In the genomic region with DNA sequence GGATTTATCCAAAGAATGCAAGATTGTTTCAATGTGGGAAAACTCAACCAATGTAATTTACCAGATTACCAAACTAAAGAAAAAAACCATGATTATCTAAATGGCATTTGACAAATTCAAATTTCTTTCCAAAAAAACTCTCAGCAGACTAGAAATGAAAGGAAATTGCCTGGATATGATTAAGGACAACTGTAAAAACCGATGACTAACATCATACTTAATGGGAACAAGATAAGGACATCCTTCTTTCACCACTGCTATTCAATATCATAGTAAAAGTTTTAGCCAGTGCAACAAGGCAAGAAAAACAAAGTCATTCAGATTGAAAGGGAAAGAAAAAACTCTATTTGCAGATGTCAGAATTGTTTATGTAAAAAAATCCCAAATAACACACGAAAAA, we compare ENCODE assay signal across 29 cellular contexts.
"Had no signal": no experiment of that assay in that cellular context is flagged by ENCODE, and none has a peak within 500 bp of the region (broad histone marks: within the 10 kb centered on the region; RNA-seq: fewer than 3 reads in every experiment).

No MANE protein-coding gene starts in this region.

- H3K27ac ChIP-seq: cardiac muscle cell, colonic mucosa, gastrocnemius medialis, pancreas, prostate gland, skin epidermis, testis had no signal

- H3K4me3 ChIP-seq: cardiac muscle cell, colonic mucosa, gastrocnemius medialis, pancreas, prostate gland, skin epidermis, testis had no signal

- H3K4me1 ChIP-seq: colonic mucosa, pancreas, prostate gland had no signal

- H3K9me3 ChIP-seq: colonic mucosa, pancreas, prostate gland, testis had no signal

- H3K27me3 ChIP-seq: cardiac muscle cell, colonic mucosa, gastrocnemius medialis, pancreas, testis had no signal

- H3K36me3 ChIP-seq: cardiac muscle cell, colonic mucosa, gastrocnemius medialis, pancreas, prostate gland had no signal

- ATAC-seq: activated naive CD4-positive, alpha-beta T cell treated with anti-CD3 and anti-CD28 coated beads, Interleukin-2, amount 50 U/mL, for 72 hours; activated T-cell treated with anti-CD3 and anti-CD28 coated beads, Interleukin-2, amount 50 U/mL, for 72 hours; gastrocnemius medialis; left colon; naive thymus-derived CD4-positive, alpha-beta T cell; pancreas; sciatic nerve; stimulated activated naive CD8-positive, alpha-beta T cell treated with anti-CD3 and anti-CD28 coated beads, Interleukin-15, Interleukin-2, amounts not matched to agents 100 U/mL and 50 U/mL, for 24 hours; WTC11 had no signal

- H3K4me3 Mint-ChIP-seq: activated CD4-positive, alpha-beta memory T cell treated with anti-CD3 and anti-CD28 coated beads, Interleukin-2, amount 10 ng/mL, durations not matched to agents 7 days and 5 days; activated CD4-positive, alpha-beta T cell treated with anti-CD3 and anti-CD28 coated beads, Interleukin-2, amount 10 ng/mL, durations not matched to agents 7 days and 5 days; activated T-cell treated with anti-CD3 and anti-CD28 coated beads, Interleukin-2, amount 50 U/mL, for 72 hours; mesothelial cell of epicardium; naive thymus-derived CD4-positive, alpha-beta T cell; WTC11 had no signal

- DNase-seq: activated CD4-positive, alpha-beta memory T cell treated with anti-CD3 and anti-CD28 coated beads, Interleukin-2, amount 10 ng/mL, durations not matched to agents 7 days and 5 days; activated CD4-positive, alpha-beta T cell treated with anti-CD3 and anti-CD28 coated beads for 1 hour; activated CD4-positive, alpha-beta T cell treated with anti-CD3 and anti-CD28 coated beads, Interleukin-2, amount 10 ng/mL, durations not matched to agents 7 days and 5 days; activated naive CD4-positive, alpha-beta T cell; activated T-cell treated with anti-CD3 and anti-CD28 coated beads, Interleukin-2, amount 50 U/mL, for 72 hours; cerebellar nuclear complex; colonic mucosa; effector CD8-positive, alpha-beta T cell; gastrocnemius medialis; glutamatergic neuron; kidney; left colon; mammary epithelial cell; naive thymus-derived CD4-positive, alpha-beta T cell; pancreas; retina; stimulated activated CD4-positive, alpha-beta T cell treated with anti-CD3 and anti-CD28 coated beads, Interleukin-12 subunit alpha, Interleukin-12 subunit beta, amount 100 ng/mL, for 4 hours; stimulated activated CD4-positive, alpha-beta T cell treated with anti-CD3 and anti-CD28 coated beads, Interleukin-4, amount 100 ng/mL, for 1 hour; stimulated activated naive CD8-positive, alpha-beta T cell treated with anti-CD3 and anti-CD28 coated beads, Interleukin-15, Interleukin-2, amounts not matched to agents 100 U/mL and 50 U/mL, for 24 hours; T-helper 2 cell; testis; trophoblast cell had no signal

- H3K27ac Mint-ChIP-seq: activated CD4-positive, alpha-beta memory T cell treated with anti-CD3 and anti-CD28 coated beads, Interleukin-2, amount 10 ng/mL, durations not matched to agents 7 days and 5 days; activated CD4-positive, alpha-beta T cell treated with anti-CD3 and anti-CD28 coated beads, Interleukin-2, amount 10 ng/mL, durations not matched to agents 7 days and 5 days; activated naive CD4-positive, alpha-beta T cell treated with anti-CD3 and anti-CD28 coated beads, Interleukin-2, amount 50 U/mL, for 72 hours; activated T-cell treated with anti-CD3 and anti-CD28 coated beads, Interleukin-2, amount 50 U/mL, for 72 hours; mesothelial cell of epicardium; naive thymus-derived CD4-positive, alpha-beta T cell; WTC11 had no signal
